ENCODE assay signal across 24 cellular contexts in genomic region chr5:87457706-87458105, GRCh38. TPM values are rescaled to one million over a fixed set of nuclear protein-coding genes. Genes with fewer than 3 reads are reported as not detected.
DNase-seq lines count a peak whose midpoint lies in the region; ATAC-seq, FAIRE-seq and TF ChIP-seq lines count a peak whose summit lies in the region.
"Had no signal": no experiment of that assay in that cellular context is flagged by ENCODE, and none has a peak within 500 bp of the region (broad histone marks: within the 10 kb centered on the region; RNA-seq: fewer than 3 reads in every experiment).

No MANE protein-coding gene starts in this region.

- H3K4me1 Mint-ChIP-seq in stimulated activated naive CD8-positive, alpha-beta T cell treated with anti-CD3 and anti-CD28 coated beads, Interleukin-15, amount 100 ng/mL, for 72 hours, result peaks cover 4% of the 10 kb centered on the region
- H3K4me1 Mint-ChIP-seq: B cell had no signal

- no peaks in the 10 kb centered on the region for H3K9me3 ChIP-seq in HEK293 (ENCODE audit: control insufficient read depth, insufficient read depth, low read depth, low read length)
- H3K9me3 ChIP-seq: A549, Caco-2 had no signal

- CTCF ChIA-PET in HEK293 (lab: Yijun Ruan, JAX), result no interaction called here

- peaks cover 0 to 5% of the 10 kb centered on the region in 2 donors for H3K9me3 Mint-ChIP-seq in stimulated activated naive CD8-positive, alpha-beta T cell treated with anti-CD3 and anti-CD28 coated beads, Interleukin-15, amount 100 ng/mL, for 72 hours
- H3K9me3 Mint-ChIP-seq: CD4-positive, alpha-beta T cell had no signal

- H3K27ac Mint-ChIP-seq in stimulated activated naive CD8-positive, alpha-beta T cell treated with anti-CD3 and anti-CD28 coated beads, Interleukin-15, amount 100 ng/mL, for 72 hours, result no peak overlapping the region
- H3K27ac Mint-ChIP-seq: B cell; CD4-positive, alpha-beta T cell; CD8-positive, alpha-beta T cell had no signal

- H3K4me3 ChIP-seq in HEK293 (ENCODE audit: low read depth, low read length), result no peak overlapping the region
- H3K4me3 ChIP-seq: A549; BLaER1 treated with 17β-estradiol and CSF1 and Interleukin-3, amounts not matched to agents 10 nM and 100 nM; GM12878 had no signal

- H3K27me3 Mint-ChIP-seq in stimulated activated naive CD8-positive, alpha-beta T cell treated with anti-CD3 and anti-CD28 coated beads, Interleukin-15, amount 100 ng/mL, for 72 hours, result peaks cover 14% of the 10 kb centered on the region

- no peaks in the 10 kb centered on the region for H3K4me1 ChIP-seq in HEK293 (ENCODE audit: control insufficient read depth, insufficient read depth, low read length)
- H3K4me1 ChIP-seq: A549; BLaER1 treated with 17β-estradiol and CSF1 and Interleukin-3, amounts not matched to agents 10 nM and 100 nM; Caco-2 had no signal

- peak; percentile 41 for FAIRE-seq in A204.1 (lab: Jason Lieb, UNC)
- FAIRE-seq in frontal cortex (lab: Jason Lieb, UNC), result peak; percentile 51
- FAIRE-seq: A549, D721Med, GM12878, GM12892, GM18507 had no signal

- H3K36me3 ChIP-seq in HEK293 (ENCODE audit: control insufficient read depth in 2 of 2, insufficient read depth in 1 of 2, low read length in 2 of 2), result no peaks in the 10 kb centered on the region
- H3K36me3 ChIP-seq: BLaER1 treated with 17β-estradiol and CSF1 and Interleukin-3, amounts not matched to agents 10 nM and 100 nM had no signal

- no peak overlapping the region for H3K4me3 Mint-ChIP-seq in stimulated activated naive CD8-positive, alpha-beta T cell treated with anti-CD3 and anti-CD28 coated beads, Interleukin-15, amount 100 ng/mL, for 72 hours
- H3K4me3 Mint-ChIP-seq: B cell; CD4-positive, alpha-beta T cell; CD8-positive, alpha-beta T cell had no signal

- POLR2A ChIA-PET in HEK293 (lab: Yijun Ruan, JAX), result no interaction called here

- no peak for ATAC-seq in stimulated activated naive CD8-positive, alpha-beta T cell treated with anti-CD3 and anti-CD28 coated beads, Interleukin-15, amount 100 ng/mL, for 72 hours
- ATAC-seq: A549; CD8-positive, alpha-beta T cell; GM12878 had no signal

- no peak for TF ChIP-seq CTCF in HEK293 (tag by site-specific recombination; IDR thresholded peaks at IDR 0.05)

- DNase-seq in frontal cortex (ENCODE audit: low spot score in 2 of 2) (no peak), cerebellar cortex (ENCODE audit: low spot score) (no peak)
- no peak for DNase-seq in stimulated activated naive CD8-positive, alpha-beta T cell treated with anti-CD3 and anti-CD28 coated beads, Interleukin-15, amount 100 ng/mL, for 72 hours
- DNase-seq: 8988T; AML-193; Caco-2; Calu3; CD4-positive, alpha-beta T cell; CD8-positive, alpha-beta T cell; DMS53; DMS79; DND-41; EL; GDM1 had no signal

- H3K27ac ChIP-seq in HEK293 (ENCODE audit: extremely low read depth, low read depth, low read length), result no peak overlapping the region
- H3K27ac ChIP-seq: A549; BLaER1 treated with 17β-estradiol and CSF1 and Interleukin-3, amounts not matched to agents 10 nM and 100 nM; C4-2B had no signal

TF ChIP-seq in HEK293, 187 proteins besides CTCF, POLR2A, EP300 and RAD21:
- TF ChIP-seq ZNF112 (tag by site-specific recombination; IDR thresholded peaks at IDR 0.05), result no peak
- TF ChIP-seq, protein P1, sequence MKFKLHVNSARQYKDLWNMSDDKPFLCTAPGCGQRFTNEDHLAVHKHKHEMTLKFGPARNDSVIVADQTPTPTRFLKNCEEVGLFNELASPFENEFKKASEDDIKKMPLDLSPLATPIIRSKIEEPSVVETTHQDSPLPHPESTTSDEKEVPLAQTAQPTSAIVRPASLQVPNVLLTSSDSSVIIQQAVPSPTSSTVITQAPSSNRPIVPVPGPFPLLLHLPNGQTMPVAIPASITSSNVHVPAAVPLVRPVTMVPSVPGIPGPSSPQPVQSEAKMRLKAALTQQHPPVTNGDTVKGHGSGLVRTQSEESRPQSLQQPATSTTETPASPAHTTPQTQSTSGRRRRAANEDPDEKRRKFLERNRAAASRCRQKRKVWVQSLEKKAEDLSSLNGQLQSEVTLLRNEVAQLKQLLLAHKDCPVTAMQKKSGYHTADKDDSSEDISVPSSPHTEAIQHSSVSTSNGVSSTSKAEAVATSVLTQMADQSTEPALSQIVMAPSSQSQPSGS (tag by site-specific recombination; IDR thresholded peaks at IDR 0.05; ENCODE audit: low read depth), result peak; percentile 59
TF ChIP-seq in HEK293: peak in this region for 1.

RNA-seq across cellular contexts. Expression of gene CCNH, which starts 45.0 kb away (rescaled TPM):
- 118 TPM for total RNA-seq in frontal cortex
